In the genomic region with DNA sequence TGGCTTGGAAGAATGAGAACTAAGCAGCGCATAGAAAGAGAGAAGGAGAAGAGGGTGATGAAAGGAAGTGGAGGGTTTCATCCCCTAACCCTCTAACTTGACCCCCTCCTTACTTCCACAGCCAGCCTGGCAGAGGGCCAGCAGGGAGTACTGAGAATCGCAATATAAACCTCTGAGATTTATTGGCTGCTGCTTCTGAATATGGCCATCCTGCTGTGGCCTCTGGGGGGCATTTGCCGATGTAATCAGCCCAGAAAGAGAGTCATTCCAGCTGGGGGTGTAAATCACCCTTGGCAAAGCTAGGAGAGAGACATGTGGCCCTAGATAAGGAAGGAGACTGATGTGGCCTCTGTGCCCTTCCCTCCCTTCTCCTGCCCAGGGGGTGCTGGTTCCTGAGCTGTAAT, we compare ENCODE assay signal across 15 cellular contexts. TPM values are rescaled to one million over a fixed set of nuclear protein-coding genes. Genes with fewer than 3 reads are reported as not detected.
DNase-seq lines count a peak whose midpoint lies in the region; ATAC-seq and TF ChIP-seq lines count a peak whose summit lies in the region.
"Had no signal": no experiment of that assay in that cellular context is flagged by ENCODE, and none has a peak within 500 bp of the region (broad histone marks: within the 10 kb centered on the region; RNA-seq: fewer than 3 reads in every experiment).

No MANE protein-coding gene starts in this region.

- no peak for ATAC-seq in PC-3
- ATAC-seq in GM18907 (IDR thresholded peaks at IDR 0.05; ENCODE audit: unreplicated experiment) = no peak
- ATAC-seq: psoas muscle had no signal

- CTCF ChIA-PET in PC-3 (lab: Charles Lee) = no interaction called here

- H2AFZ ChIP-seq in PC-3 (ENCODE audit: low read length) = no peak overlapping the region

- H3K27me3 ChIP-seq in tibial artery (peaks cover 0 to 28% of the 10 kb centered on the region in 2 donors), PC-3 (ENCODE audit: low read length) (no peaks in the 10 kb centered on the region)

- BruUV-seq in PC-3 (replicated peaks; lab: Mats Ljungman, UMichigan) = no TSS peak

- no peak overlapping the region for H3K9ac ChIP-seq in PC-3 (ENCODE audit: low read length)
- H3K9ac ChIP-seq: KMS-11 had no signal

- H3F3A ChIP-seq in PC-3 (ENCODE audit: low read length, unreplicated experiment) = no peaks in the 10 kb centered on the region

- H3K9me3 ChIP-seq in tibial artery = no peaks in the 10 kb centered on the region
- no peaks in the 10 kb centered on the region for H3K9me3 ChIP-seq in PC-3 (ENCODE audit: low read length)
- H3K9me3 ChIP-seq: psoas muscle, upper lobe of left lung had no signal

- H3K27ac ChIP-seq in tibial artery (no peak overlapping the region), PC-3 (ENCODE audit: low read length) (no peak overlapping the region)
- H3K27ac ChIP-seq: KMS-11, psoas muscle, upper lobe of left lung had no signal

- POLR2A ChIA-PET in PC-3 (lab: Charles Lee; ENCODE audit: unreplicated experiment) = no interaction called here

- H3K4me1 ChIP-seq in tibial artery (peaks cover 0 to 10% (median 7%) of the 10 kb centered on the region in 4 donors), PC-3 (ENCODE audit: insufficient read depth, low read length) (no peaks in the 10 kb centered on the region)
- H3K4me1 ChIP-seq: psoas muscle had no signal

- no peaks in the 10 kb centered on the region for H4K20me1 ChIP-seq in PC-3 (ENCODE audit: low read length)

- no peak overlapping the region for H3K4me3 ChIP-seq in fibroblast of the aortic adventitia (ENCODE audit: low read depth, low read length)
- H3K4me3 ChIP-seq in tibial artery = no peak overlapping the region
- H3K4me3 ChIP-seq in PC-3 (ENCODE audit: low read length) = no peak overlapping the region
- H3K4me3 ChIP-seq: psoas muscle, upper lobe of left lung had no signal

- intact Hi-C loops in tibial artery (cut with DNase I; ENCODE audit: low total_unique reads) = no loop called here
- intact Hi-C loops in PC-3 (cut with micrococcal nuclease) = no loop called here

- DNase-seq in A172 (ENCODE audit: low spot score) (peak; percentile 24), DMS 273 treated with DMSO at 0.1 percent for 48 hours (lab: John Stamatoyannopoulos, UW) (peak; percentile 64), NCI-H146 treated with DMSO at 0.1 percent for 48 hours (lab: John Stamatoyannopoulos, UW; ENCODE audit: unreplicated experiment) (peak; percentile 16), fibroblast of the aortic adventitia (ENCODE audit: low read depth) (no peak), islet precursor cell (no peak), tibial artery (no peak), PC-3 (no peak)
- DNase-seq: GDM1, NCI-H2107, psoas muscle, upper lobe of left lung had no signal

- H3K36me3 ChIP-seq in tibial artery (no peaks in the 10 kb centered on the region), PC-3 (ENCODE audit: low read depth, low read length) (no peaks in the 10 kb centered on the region)
- H3K36me3 ChIP-seq: upper lobe of left lung had no signal

- TF ChIP-seq CTCF in fibroblast of the aortic adventitia (IDR thresholded peaks at IDR 0.05; ENCODE audit: insufficient read depth, low read length) (peak; percentile 2), tibial artery (IDR thresholded peaks at IDR 0.05) (no peak), PC-3 (conservative IDR thresholded peaks at IDR 0.05; ENCODE audit: low read depth, low read length) (no peak)

- H3K79me2 ChIP-seq in PC-3 (ENCODE audit: low read length) = no peaks in the 10 kb centered on the region

- no peak overlapping the region for H3K4me2 ChIP-seq in PC-3 (ENCODE audit: low read length)
- H3K4me2 ChIP-seq: KMS-11 had no signal

- no peaks in the 10 kb centered on the region for H3K9me2 ChIP-seq in PC-3 (replicated peaks; ENCODE audit: low read length)

RNA-seq across cellular contexts. Expression of gene GFRA3, which starts 1.0 kb away (rescaled TPM):
- not detected in 2 replicates for total RNA-seq in A172 (2014; rRNA removed; shearing (Covaris generic))
- total RNA-seq in fibroblast of the aortic adventitia (ENCODE audit: low replicate concordance) (not detected in 2 replicates), PC-3 (2014; rRNA removed) (not detected in 2 replicates)
- total RNA-seq: glomerular endothelial cell, OCI-LY7 had no signal

RNA-seq across cellular contexts. Expression of gene CDC25C, which starts 56.2 kb away (rescaled TPM):
- 24.8 and 25.4 TPM in 2 replicates for total RNA-seq in A172 (2014; rRNA removed; shearing (Covaris generic))
- 0.16 and 8.9 TPM in 2 replicates for total RNA-seq in fibroblast of the aortic adventitia (ENCODE audit: low replicate concordance)
- total RNA-seq in PC-3 (2014; rRNA removed) = 13.8 and 14.7 TPM in 2 replicates
- total RNA-seq: psoas muscle had no signal

Comparison
In these comparisons a context has a peak if more than half of its experiments do, and no peak if none do; other contexts are left out.
1. DNase-seq: peak in A172 (single experiment), DMS 273 treated with DMSO at 0.1 percent for 48 hours (single experiment) and NCI-H146 treated with DMSO at 0.1 percent for 48 hours (single experiment); none in fibroblast of the aortic adventitia (single experiment), islet precursor cell (single experiment), tibial artery (0 of 2) and PC-3 (single experiment).